Comparison of ENCODE assay signal across 16 cellular contexts in the genomic region with DNA sequence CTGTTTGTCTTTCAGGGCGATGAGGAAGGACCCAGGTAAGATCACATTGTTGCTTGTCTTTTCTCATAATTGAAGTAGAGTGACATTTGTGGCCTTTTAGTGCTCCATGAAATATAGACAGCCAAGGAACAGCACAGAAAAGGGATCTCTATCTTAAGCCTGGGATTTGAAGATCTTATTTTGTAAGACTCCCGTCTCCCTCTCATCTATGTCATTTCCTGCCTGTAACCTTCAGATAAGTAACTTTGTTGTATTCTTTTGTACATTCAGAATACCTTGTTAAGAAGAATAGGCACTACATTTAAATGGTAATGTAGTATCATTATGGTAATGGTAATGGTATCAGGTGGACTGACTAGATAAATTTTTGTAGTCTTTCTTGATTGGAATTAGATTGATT.
"Had no signal": no experiment of that assay in that cellular context is flagged by ENCODE, and none has a peak within 500 bp of the region (broad histone marks: within the 10 kb centered on the region; RNA-seq: fewer than 3 reads in every experiment).

No MANE protein-coding gene starts in this region.

- H3K4me3 Mint-ChIP-seq: activated B cell treated with CpG ODN at 0.5 μM for 24 hours; activated CD8-positive, alpha-beta T cell treated with anti-CD3 and anti-CD28 coated beads for 36 hours; activated naive CD4-positive, alpha-beta T cell treated with anti-CD3 and anti-CD28 coated beads, Interleukin-2, amount 50 U/mL, for 24 hours; activated T-cell treated with anti-CD3 and anti-CD28 coated beads, Interleukin-2, amount 50 U/mL, for 4 hours; immature natural killer cell; stimulated activated naive B cell treated with anti-CD40 and anti-IgM and Interleukin-4, amounts not matched to agents 10 μg/mL and 1 μg/mL and 100 μg/mL, for 72 hours had no signal

- H3K4me1 ChIP-seq: foreskin keratinocyte, thyroid gland had no signal

- H3K27ac ChIP-seq: coronary artery, foreskin keratinocyte, thyroid gland had no signal

- H3K4me1 Mint-ChIP-seq: activated B cell treated with CpG ODN at 0.5 μM for 24 hours had no signal

- H3K27ac Mint-ChIP-seq: activated B cell treated with CpG ODN at 0.5 μM for 24 hours; activated CD8-positive, alpha-beta T cell treated with anti-CD3 and anti-CD28 coated beads for 36 hours; activated naive CD4-positive, alpha-beta T cell treated with anti-CD3 and anti-CD28 coated beads, Interleukin-2, amount 50 U/mL, for 24 hours; stimulated activated naive B cell treated with anti-CD40 and anti-IgM and Interleukin-4, amounts not matched to agents 10 μg/mL and 1 μg/mL and 100 μg/mL, for 72 hours had no signal

- H3K27me3 Mint-ChIP-seq: activated B cell treated with CpG ODN at 0.5 μM for 24 hours; activated CD8-positive, alpha-beta T cell treated with anti-CD3 and anti-CD28 coated beads for 36 hours; activated naive CD4-positive, alpha-beta T cell treated with anti-CD3 and anti-CD28 coated beads, Interleukin-2, amount 50 U/mL, for 24 hours; stimulated activated naive B cell treated with anti-CD40 and anti-IgM and Interleukin-4, amounts not matched to agents 10 μg/mL and 1 μg/mL and 100 μg/mL, for 72 hours had no signal

- DNase-seq: activated B cell treated with CpG ODN at 0.5 μM for 24 hours; activated CD4-positive, alpha-beta T cell treated with anti-CD3 and anti-CD28 coated beads for 48 hours; activated CD8-positive, alpha-beta T cell treated with anti-CD3 and anti-CD28 coated beads for 36 hours; activated effector memory CD4-positive, alpha-beta T cell treated with Interleukin-2 at 50 U/mL for 16 hours; activated T-cell treated with anti-CD3 and anti-CD28 coated beads, Interleukin-2, amount 50 U/mL, for 4 hours; caudate nucleus; effector CD4-positive, alpha-beta T cell; foreskin keratinocyte; immature natural killer cell; posterior cingulate gyrus; stimulated activated CD4-positive, alpha-beta T cell treated with anti-CD3 and anti-CD28 coated beads, Interleukin-2, amount 100 ng/mL, for 48 hours; stimulated activated naive B cell treated with anti-CD40 and anti-IgM and Interleukin-4, amounts not matched to agents 10 μg/mL and 1 μg/mL and 100 μg/mL, for 72 hours; T-helper 1 cell; thyroid gland had no signal

- H3K9me3 Mint-ChIP-seq: activated B cell treated with CpG ODN at 0.5 μM for 24 hours had no signal

- H3K9me3 ChIP-seq: thyroid gland had no signal

- H3K4me3 ChIP-seq: coronary artery, thyroid gland had no signal
